ENCODE assay signal across 1 cellular context in genomic region chr1:26321315-26322041, GRCh38.
TF ChIP-seq lines count a peak whose summit lies in the region.

No MANE protein-coding gene starts in this region.

TF ChIP-seq in endothelial cell of umbilical vein, 7 proteins besides CTCF, POLR2A, EP300 and RAD21 (continued from another document):
- no peak for TF ChIP-seq FOS (IDR thresholded peaks at IDR 0.05; ENCODE audit: borderline replicate concordance, insufficient read depth, low read length)
